ENCODE assay signal across 12 cellular contexts in genomic region chr10:12418725-12419278, GRCh38.
DNase-seq lines count a peak whose midpoint lies in the region; ATAC-seq, FAIRE-seq and TF ChIP-seq lines count a peak whose summit lies in the region.
"Had no signal": no experiment of that assay in that cellular context is flagged by ENCODE, and none has a peak within 500 bp of the region (broad histone marks: within the 10 kb centered on the region; RNA-seq: fewer than 3 reads in every experiment).

No MANE protein-coding gene starts in this region.

- intact Hi-C loops in gastrocnemius medialis (cut with DNase I; ENCODE audit: low total_unique reads), result no loop called here

- H3K27ac ChIP-seq in brain microvascular endothelial cell (peak overlapping the region; percentile 65), gastrocnemius medialis (peak overlapping the region; percentile 44 to 58 (median 56))
- H3K27ac ChIP-seq: BLaER1 treated with 17β-estradiol and CSF1 and Interleukin-3, amounts not matched to agents 10 nM and 100 nM; epithelial cell of prostate had no signal

- in situ Hi-C loops in ACHN (cut with HindIII; ENCODE audit: low pct_ligation_motif_present, low pct_unique_long_range_greater_than_20kb, low sequenced_read_pairs), result no loop called here
- in situ Hi-C loops in brain microvascular endothelial cell (cut with HindIII; ENCODE audit: low pct_ligation_motif_present, low sequenced_read_pairs), result no loop called here
- in situ Hi-C loops in gastrocnemius medialis (cut with MboI; ENCODE audit: low sequenced_read_pairs in 4 of 4), result no loop called here

- no peak for TF ChIP-seq CTCF in brain microvascular endothelial cell (IDR thresholded peaks at IDR 0.05; ENCODE audit: low read depth, low read length, missing control alignments)
- TF ChIP-seq CTCF in gastrocnemius medialis (IDR thresholded peaks at IDR 0.05 in 4 of 5, conservative IDR thresholded peaks at IDR 0.05 in 1 of 5), result no peak

- H3K36me3 ChIP-seq in brain microvascular endothelial cell (replicated peaks) (no peaks in the 10 kb centered on the region), gastrocnemius medialis (no peaks in the 10 kb centered on the region)

- H3K9me3 ChIP-seq in gastrocnemius medialis, result no peaks in the 10 kb centered on the region

- ATAC-seq in gastrocnemius medialis, result no peak
- ATAC-seq in GM19395 (IDR thresholded peaks at IDR 0.05; ENCODE audit: unreplicated experiment), result no peak
- ATAC-seq in GM18858 (IDR thresholded peaks at IDR 0.05; ENCODE audit: unreplicated experiment), result no peak
- ATAC-seq in HG02970 (IDR thresholded peaks at IDR 0.05; ENCODE audit: low FRiP score, unreplicated experiment), result no peak

- TF ChIP-seq POLR2A in H54 (IDR thresholded peaks at IDR 0.05; ENCODE audit: low read depth, low read length) (no peak), gastrocnemius medialis (IDR thresholded peaks at IDR 0.05) (no peak)

- DNase-seq in ACHN, result peak; percentile 19
- DNase-seq in H54 (ENCODE audit: insufficient read length, low spot score), result no peak
- no peak for DNase-seq in brain microvascular endothelial cell
- peak in 1 of 2 donors; percentile 15 for DNase-seq in gastrocnemius medialis
- DNase-seq in stimulated activated CD4-positive, alpha-beta T cell treated with anti-CD3 and anti-CD28 coated beads, Interleukin-15, amount 100 ng/mL, for 24 hours, result no peak
- DNase-seq: small intestine had no signal

- H3K27me3 ChIP-seq in brain microvascular endothelial cell (replicated peaks) (no peaks in the 10 kb centered on the region), gastrocnemius medialis (no peaks in the 10 kb centered on the region)
- H3K27me3 ChIP-seq: BLaER1 treated with 17β-estradiol and CSF1 and Interleukin-3, amounts not matched to agents 10 nM and 100 nM had no signal

- peak; percentile 30 for FAIRE-seq in H54 (lab: Jason Lieb, UNC)
- FAIRE-seq: small intestine, TTC549 had no signal

- H3K4me1 ChIP-seq in gastrocnemius medialis, result no peaks in the 10 kb centered on the region

- H3K4me3 ChIP-seq in brain microvascular endothelial cell (ENCODE audit: low read depth, low read length) (no peak overlapping the region), gastrocnemius medialis (no peak overlapping the region)
- H3K4me3 ChIP-seq: BLaER1 treated with 17β-estradiol and CSF1 and Interleukin-3, amounts not matched to agents 10 nM and 100 nM had no signal
